Comparison of ENCODE assay signal across 24 cellular contexts in genomic region chr5:2732850-2733249, GRCh38. TPM values are rescaled to one million over a fixed set of nuclear protein-coding genes. Genes with fewer than 3 reads are reported as not detected.
DNase-seq lines count a peak whose midpoint lies in the region; ATAC-seq and TF ChIP-seq lines count a peak whose summit lies in the region.
"Had no signal": no experiment of that assay in that cellular context is flagged by ENCODE, and none has a peak within 500 bp of the region (broad histone marks: within the 10 kb centered on the region; RNA-seq: fewer than 3 reads in every experiment).

No MANE protein-coding gene starts in this region.

- peak; percentile 63 for DNase-seq in DMS79 treated with DMSO at 0.1 percent for 48 hours (lab: John Stamatoyannopoulos, UW)
- no peak for DNase-seq in DMS79 (lab: John Stamatoyannopoulos, UW)
- peak; percentile 99 for DNase-seq in NCI-H2029 (lab: John Stamatoyannopoulos, UW)
- peak; percentile 21 for DNase-seq in NCI-H526 treated with DMSO at 0.1 percent for 48 hours (lab: John Stamatoyannopoulos, UW)
- no peak for DNase-seq in upper lobe of right lung
- no peak for DNase-seq in HuH-7 (ENCODE audit: low spot score)
- no peak for DNase-seq in GOT3 (lab: John Stamatoyannopoulos, UW)
- DNase-seq: 8988T; activated CD4-positive, alpha-beta T cell treated with anti-CD3 and anti-CD28 coated beads for 4 hours; activated effector memory CD4-positive, alpha-beta T cell treated with anti-CD3 and anti-CD28 coated beads, Interleukin-2, amount 50 U/mL, for 16 hours; activated naive CD8-positive, alpha-beta T cell treated with anti-CD3 and anti-CD28 coated beads, Interleukin-2, amount 10 ng/mL, durations not matched to agents 7 days and 5 days; activated T-cell treated with anti-CD3 and anti-CD28 coated beads, Interleukin-2, amount 50 U/mL, for 1 hour; C1 segment of cervical spinal cord; hypothalamus; left colon; NCI-H2227 treated with DMSO at 0.1 percent for 48 hours; SJCRH30; stimulated activated CD4-positive, alpha-beta T cell treated with anti-CD3 and anti-CD28 coated beads, Interleukin-15, amount 100 ng/mL, for 24 hours; stimulated activated CD4-positive, alpha-beta T cell treated with anti-CD3 and anti-CD28 coated beads, Interleukin-4, amount 100 ng/mL, for 4 hours; SW 1271; T-helper 9 cell; transverse colon had no signal

- ATAC-seq in upper lobe of right lung (peak; percentile 27), GM18498 (IDR thresholded peaks at IDR 0.05; ENCODE audit: unreplicated experiment) (no peak)
- ATAC-seq: GM23338, left colon had no signal

- no peak overlapping the region for H3K27ac ChIP-seq in upper lobe of right lung
- H3K27ac ChIP-seq: SJCRH30, transverse colon had no signal

- H3K4me3 ChIP-seq in upper lobe of right lung = no peak overlapping the region
- H3K4me3 ChIP-seq: GM23338, SJCRH30, transverse colon had no signal

- H3K9me3 ChIP-seq in upper lobe of right lung = no peaks in the 10 kb centered on the region
- H3K9me3 ChIP-seq: SJCRH30, transverse colon had no signal

- H3K4me1 ChIP-seq in upper lobe of right lung = no peaks in the 10 kb centered on the region
- H3K4me1 ChIP-seq: SJCRH30, transverse colon had no signal

- TF ChIP-seq CTCF in upper lobe of right lung (IDR thresholded peaks at IDR 0.05) = no peak

- intact Hi-C loops in upper lobe of right lung (cut with DNase I) = no loop called here

- peaks cover 6% of the 10 kb centered on the region for H3K27me3 ChIP-seq in upper lobe of right lung
- H3K27me3 ChIP-seq: SJCRH30 had no signal

- H3K36me3 ChIP-seq in upper lobe of right lung = no peaks in the 10 kb centered on the region
- H3K36me3 ChIP-seq: SJCRH30, transverse colon had no signal

RNA-seq across cellular contexts. Expression of gene IRX2, which starts 18.6 kb away (rescaled TPM):
- total RNA-seq in upper lobe of right lung = 56.4 TPM
- total RNA-seq: activated naive CD8-positive, alpha-beta T cell treated with anti-CD3 and anti-CD28 coated beads, Interleukin-2, amount 10 ng/mL, durations not matched to agents 7 days and 5 days; transverse colon had no signal

Comparison
In these comparisons a context has a peak if more than half of its experiments do, and no peak if none do; other contexts are left out.
1. DNase-seq: peak in DMS79 treated with DMSO at 0.1 percent for 48 hours (single experiment), NCI-H2029 (single experiment) and NCI-H526 treated with DMSO at 0.1 percent for 48 hours (single experiment); none in DMS79 (single experiment), upper lobe of right lung (single experiment), HuH-7 (single experiment) and GOT3 (single experiment).